ENCODE assay signal across 8 cellular contexts in the genomic region with DNA sequence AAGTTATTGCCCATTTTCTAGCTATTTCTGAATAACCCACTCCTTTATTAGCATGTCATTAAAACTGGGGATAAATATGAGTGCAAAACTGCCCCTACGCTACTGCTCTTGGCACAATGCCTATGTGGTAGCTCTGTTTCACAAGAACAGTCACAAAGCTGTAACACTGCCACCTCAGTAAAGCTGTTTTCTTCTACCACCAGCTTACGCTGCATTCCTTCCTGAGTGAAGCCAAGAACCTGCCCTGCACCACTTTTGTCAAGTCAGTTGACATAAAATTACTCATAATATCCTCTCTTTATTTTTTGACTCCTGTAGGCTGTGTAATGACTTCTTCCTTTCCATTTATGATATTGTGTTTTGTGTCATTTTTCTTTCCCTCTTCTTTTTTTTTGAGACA.
A peak's percentile ranks its signal among the peaks of the same experiment; 100 is the strongest.
DNase-seq lines count a peak whose midpoint lies in the region; ATAC-seq lines count a peak whose summit lies in the region.
"Not testable (repeated sequence)": the region's sequence is repeated elsewhere in the genome, so short reads cannot be mapped to it uniquely, and the experiment has no call there.

No MANE protein-coding gene starts in this region.

- H3K4me1 Mint-ChIP-seq in T-helper 17 cell = not testable (repeated sequence)
- H3K4me1 Mint-ChIP-seq in activated CD4-positive, alpha-beta T cell treated with anti-CD3 and anti-CD28 coated beads, Interleukin-2, amount 10 ng/mL, durations not matched to agents 24 days and 14 days = peaks cover 16% of the 10 kb centered on the region
- peaks cover 29% of the 10 kb centered on the region for H3K4me1 Mint-ChIP-seq in activated CD8-positive, alpha-beta memory T cell treated with anti-CD3 and anti-CD28 coated beads, Interleukin-2, amount 10 ng/mL, durations not matched to agents 7 days and 5 days
- H3K4me1 Mint-ChIP-seq in activated T-helper 1 cell treated with anti-CD3 and anti-CD28 coated beads, Interleukin-12 subunit alpha, Interleukin-12 subunit beta, Interleukin-2, Interleukin-4 antibody, amounts not matched to agents 30 ng/mL and 10 ng/mL and 1 ng/mL, durations not matched to agents 14 hours and 24 hours and 36 hours (ENCODE audit: low read depth) = peaks cover 28% of the 10 kb centered on the region

- not testable (repeated sequence) for H3K4me2 ChIP-seq in Karpas-422 (ENCODE audit: low read depth, low read length, poor library complexity, severe bottlenecking)

- H3K9me3 Mint-ChIP-seq in activated CD4-positive, alpha-beta T cell treated with anti-CD3 and anti-CD28 coated beads, Interleukin-2, amount 10 ng/mL, durations not matched to agents 24 days and 14 days; activated CD8-positive, alpha-beta memory T cell treated with anti-CD3 and anti-CD28 coated beads, Interleukin-2, amount 10 ng/mL, durations not matched to agents 7 days and 5 days (ENCODE audit: low read depth); activated T-helper 1 cell treated with anti-CD3 and anti-CD28 coated beads, Interleukin-12 subunit alpha, Interleukin-12 subunit beta, Interleukin-2, Interleukin-4 antibody, amounts not matched to agents 30 ng/mL and 10 ng/mL and 1 ng/mL, durations not matched to agents 14 hours and 24 hours and 36 hours; activated naive CD4-positive, alpha-beta T cell treated with anti-CD3 and anti-CD28 coated beads, Interleukin-2, amount 50 U/mL, for 72 hours: not testable (repeated sequence)

- H3K27ac Mint-ChIP-seq in T-helper 17 cell; activated naive CD4-positive, alpha-beta T cell treated with anti-CD3 and anti-CD28 coated beads, Interleukin-2, amount 50 U/mL, for 72 hours: not testable (repeated sequence)
- H3K27ac Mint-ChIP-seq in activated CD4-positive, alpha-beta T cell treated with anti-CD3 and anti-CD28 coated beads, Interleukin-2, amount 10 ng/mL, durations not matched to agents 24 days and 14 days = peak overlapping the region; percentile 37
- peak overlapping the region; percentile 15 for H3K27ac Mint-ChIP-seq in activated CD8-positive, alpha-beta memory T cell treated with anti-CD3 and anti-CD28 coated beads, Interleukin-2, amount 10 ng/mL, durations not matched to agents 7 days and 5 days
- H3K27ac Mint-ChIP-seq in activated T-helper 1 cell treated with anti-CD3 and anti-CD28 coated beads, Interleukin-12 subunit alpha, Interleukin-12 subunit beta, Interleukin-2, Interleukin-4 antibody, amounts not matched to agents 30 ng/mL and 10 ng/mL and 1 ng/mL, durations not matched to agents 14 hours and 24 hours and 36 hours = peak overlapping the region; percentile 23

- ATAC-seq in T-helper 17 cell (peak; percentile 22), left lobe of liver (peak; percentile 51)
- peak; percentile 29 for ATAC-seq in activated CD8-positive, alpha-beta memory T cell treated with anti-CD3 and anti-CD28 coated beads, Interleukin-2, amount 10 ng/mL, durations not matched to agents 7 days and 5 days
- ATAC-seq in activated naive CD4-positive, alpha-beta T cell treated with anti-CD3 and anti-CD28 coated beads, Interleukin-2, amount 50 U/mL, for 72 hours = peak; percentile 52 to 82
- ATAC-seq in stimulated activated naive CD8-positive, alpha-beta T cell treated with anti-CD3 and anti-CD28 coated beads, Interleukin-15, Interleukin-2, amounts not matched to agents 100 U/mL and 50 U/mL, for 24 hours = peak; percentile 17

- H3K27me3 ChIP-seq in Karpas-422 (ENCODE audit: low read length) = not testable (repeated sequence)

- H2AFZ ChIP-seq in Karpas-422 (ENCODE audit: low read length) = not testable (repeated sequence)

- DNase-seq in Karpas-422 = peak; percentile 23
- DNase-seq in T-helper 17 cell; activated CD4-positive, alpha-beta T cell treated with anti-CD3 and anti-CD28 coated beads, Interleukin-2, amount 10 ng/mL, durations not matched to agents 24 days and 14 days; activated CD8-positive, alpha-beta memory T cell treated with anti-CD3 and anti-CD28 coated beads, Interleukin-2, amount 10 ng/mL, durations not matched to agents 7 days and 5 days; activated T-helper 1 cell treated with anti-CD3 and anti-CD28 coated beads, Interleukin-12 subunit alpha, Interleukin-12 subunit beta, Interleukin-2, Interleukin-4 antibody, amounts not matched to agents 30 ng/mL and 10 ng/mL and 1 ng/mL, durations not matched to agents 14 hours and 24 hours and 36 hours (ENCODE audit: low spot score); activated naive CD4-positive, alpha-beta T cell treated with anti-CD3 and anti-CD28 coated beads, Interleukin-2, amount 50 U/mL, for 72 hours (ENCODE audit: low spot score in 2 of 2); left lobe of liver (ENCODE audit: low spot score); stimulated activated naive CD8-positive, alpha-beta T cell treated with anti-CD3 and anti-CD28 coated beads, Interleukin-15, Interleukin-2, amounts not matched to agents 100 U/mL and 50 U/mL, for 24 hours: not testable (repeated sequence)

- H3K9me2 ChIP-seq in Karpas-422 (replicated peaks; ENCODE audit: insufficient read depth, low read length) = not testable (repeated sequence)

- H3K79me2 ChIP-seq in Karpas-422 (ENCODE audit: low read length) = not testable (repeated sequence)

- CTCF ChIA-PET in activated CD8-positive, alpha-beta memory T cell treated with anti-CD3 and anti-CD28 coated beads, Interleukin-2, amount 10 ng/mL, durations not matched to agents 7 days and 5 days (lab: Charles Lee) = not testable (repeated sequence)

- not testable (repeated sequence) for H3K4me3 ChIP-seq in Karpas-422 (ENCODE audit: low read length)

- not testable (repeated sequence) for H3K27me3 Mint-ChIP-seq in T-helper 17 cell; activated CD4-positive, alpha-beta T cell treated with anti-CD3 and anti-CD28 coated beads, Interleukin-2, amount 10 ng/mL, durations not matched to agents 24 days and 14 days; activated CD8-positive, alpha-beta memory T cell treated with anti-CD3 and anti-CD28 coated beads, Interleukin-2, amount 10 ng/mL, durations not matched to agents 7 days and 5 days; activated T-helper 1 cell treated with anti-CD3 and anti-CD28 coated beads, Interleukin-12 subunit alpha, Interleukin-12 subunit beta, Interleukin-2, Interleukin-4 antibody, amounts not matched to agents 30 ng/mL and 10 ng/mL and 1 ng/mL, durations not matched to agents 14 hours and 24 hours and 36 hours (ENCODE audit: insufficient read depth)

- H3K36me3 ChIP-seq in Karpas-422 (ENCODE audit: insufficient read depth, low read length) = not testable (repeated sequence)

- not testable (repeated sequence) for H3K9me3 ChIP-seq in Karpas-422 (ENCODE audit: low read length); T-helper 17 cell (ENCODE audit: control insufficient read depth, low read length, poor library complexity, severe bottlenecking)

- not testable (repeated sequence) for H3K27ac ChIP-seq in Karpas-422 (ENCODE audit: low read length)

- H3K4me3 Mint-ChIP-seq in T-helper 17 cell; activated CD4-positive, alpha-beta T cell treated with anti-CD3 and anti-CD28 coated beads, Interleukin-2, amount 10 ng/mL, durations not matched to agents 24 days and 14 days; activated CD8-positive, alpha-beta memory T cell treated with anti-CD3 and anti-CD28 coated beads, Interleukin-2, amount 10 ng/mL, durations not matched to agents 7 days and 5 days; activated T-helper 1 cell treated with anti-CD3 and anti-CD28 coated beads, Interleukin-12 subunit alpha, Interleukin-12 subunit beta, Interleukin-2, Interleukin-4 antibody, amounts not matched to agents 30 ng/mL and 10 ng/mL and 1 ng/mL, durations not matched to agents 14 hours and 24 hours and 36 hours: not testable (repeated sequence)

- H3K36me3 Mint-ChIP-seq in T-helper 17 cell (ENCODE audit: low read depth); activated CD4-positive, alpha-beta T cell treated with anti-CD3 and anti-CD28 coated beads, Interleukin-2, amount 10 ng/mL, durations not matched to agents 24 days and 14 days (ENCODE audit: low read depth); activated CD8-positive, alpha-beta memory T cell treated with anti-CD3 and anti-CD28 coated beads, Interleukin-2, amount 10 ng/mL, durations not matched to agents 7 days and 5 days; activated T-helper 1 cell treated with anti-CD3 and anti-CD28 coated beads, Interleukin-12 subunit alpha, Interleukin-12 subunit beta, Interleukin-2, Interleukin-4 antibody, amounts not matched to agents 30 ng/mL and 10 ng/mL and 1 ng/mL, durations not matched to agents 14 hours and 24 hours and 36 hours (ENCODE audit: low read depth); activated naive CD4-positive, alpha-beta T cell treated with anti-CD3 and anti-CD28 coated beads, Interleukin-2, amount 50 U/mL, for 72 hours: not testable (repeated sequence)

- H4K20me1 ChIP-seq in Karpas-422 (ENCODE audit: insufficient read depth, low read depth, low read length) = not testable (repeated sequence)

- intact Hi-C loops in activated CD4-positive, alpha-beta T cell treated with anti-CD3 and anti-CD28 coated beads, Interleukin-2, amount 10 ng/mL, durations not matched to agents 24 days and 14 days (cut with micrococcal nuclease); activated T-helper 1 cell treated with anti-CD3 and anti-CD28 coated beads, Interleukin-12 subunit alpha, Interleukin-12 subunit beta, Interleukin-2, Interleukin-4 antibody, amounts not matched to agents 30 ng/mL and 10 ng/mL and 1 ng/mL, durations not matched to agents 14 hours and 24 hours and 36 hours (cut with micrococcal nuclease): not testable (repeated sequence)

- H3K4me1 ChIP-seq in Karpas-422 (ENCODE audit: low read length) = peaks cover 32% of the 10 kb centered on the region

- H3K9ac ChIP-seq in Karpas-422 (ENCODE audit: low read length) = not testable (repeated sequence)

Comparison
In these comparisons a context has a peak if more than half of its experiments do, and no peak if none do; other contexts are left out.
1. ATAC-seq: peak in every context shown above with its lines; median percentile 67 in activated naive CD4-positive, alpha-beta T cell treated with anti-CD3 and anti-CD28 coated beads, Interleukin-2, amount 50 U/mL, for 72 hours; 51 in left lobe of liver; 29 in activated CD8-positive, alpha-beta memory T cell treated with anti-CD3 and anti-CD28 coated beads, Interleukin-2, amount 10 ng/mL, durations not matched to agents 7 days and 5 days; 22 in T-helper 17 cell; 17 in stimulated activated naive CD8-positive, alpha-beta T cell treated with anti-CD3 and anti-CD28 coated beads, Interleukin-15, Interleukin-2, amounts not matched to agents 100 U/mL and 50 U/mL, for 24 hours.